Comparison of ENCODE assay signal across 21 cellular contexts in the genomic region with DNA sequence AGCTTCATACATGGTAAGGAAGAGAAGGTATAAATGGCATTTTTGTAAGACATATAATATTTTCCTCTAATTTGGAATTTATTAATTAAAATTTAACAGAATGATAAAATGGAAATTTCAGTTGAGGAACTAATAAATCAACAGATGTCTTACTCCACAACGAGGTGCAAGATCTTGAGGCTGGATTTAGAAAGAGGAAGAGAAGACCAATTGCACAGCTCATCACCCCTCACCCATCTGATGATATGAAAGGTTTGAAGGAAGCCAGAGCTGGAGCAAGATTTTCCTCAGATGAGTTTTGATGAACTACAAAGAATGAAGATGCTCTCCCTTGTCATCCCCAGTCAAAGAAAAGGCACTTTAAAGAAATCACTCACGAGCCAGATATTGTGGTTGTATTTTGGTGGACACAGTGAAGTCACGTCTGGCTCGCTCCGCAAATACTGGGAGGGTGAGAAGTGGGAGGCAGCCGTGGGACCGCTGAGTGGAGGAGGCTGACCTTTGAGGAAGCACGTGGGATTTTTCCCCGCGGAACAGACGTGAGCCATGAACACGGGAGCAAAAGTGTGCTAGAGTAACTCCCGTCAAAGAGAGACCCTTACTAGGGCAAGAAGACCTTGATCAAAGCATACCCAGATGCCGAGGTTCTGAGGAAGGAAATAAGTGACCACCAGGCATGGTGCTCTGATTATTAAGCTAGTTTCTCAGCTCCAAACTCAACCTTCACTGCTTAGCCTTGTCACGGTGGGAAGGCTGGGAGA.
A peak's percentile ranks its signal among the peaks of the same experiment; 100 is the strongest.
DNase-seq lines count a peak whose midpoint lies in the region; ATAC-seq and TF ChIP-seq lines count a peak whose summit lies in the region.
"Had no signal": no experiment of that assay in that cellular context is flagged by ENCODE, and none has a peak within 500 bp of the region (broad histone marks: within the 10 kb centered on the region; RNA-seq: fewer than 3 reads in every experiment).

No MANE protein-coding gene starts in this region.

- no peaks in the 10 kb centered on the region for H3K9me3 ChIP-seq in transverse colon
- H3K9me3 ChIP-seq: breast epithelium, gastrocnemius medialis, SJSA1 had no signal

- intact Hi-C loops in activated T-helper 2 cell treated with anti-CD3 and anti-CD28 coated beads, Interferon-gamma antibody, Interleukin-2, Interleukin-4, amounts not matched to agents 10 μg/mL and 5 μg/mL and 100 μg/mL, durations not matched to agents 14 hours and 24 hours and 36 hours (cut with micrococcal nuclease) = loop anchor here (5.0 to 10.0 kb wide), 5 partner anchors 224 to 1334 kb away; no protein-coding TSS in a partner anchor
- intact Hi-C loops in transverse colon (cut with DNase I; ENCODE audit: low total_unique reads) = loop anchor here (1.0 kb wide), 1 partner anchor 1257 kb away; no protein-coding TSS in a partner anchor

- WGBS in transverse colon (ENCODE audit: low coverage in 1 of 2), 2 donors = 74 to 77% methylated on average over 14 to 15 of the region's 15 CpGs

- H3K4me3 ChIP-seq in transverse colon = no peak overlapping the region
- H3K4me3 ChIP-seq: breast epithelium, gastrocnemius medialis, SJSA1 had no signal

- no peak for TF ChIP-seq CTCF in transverse colon (IDR thresholded peaks at IDR 0.05)

- DNase-seq in activated naive CD4-positive, alpha-beta T cell treated with anti-CD3 and anti-CD28 coated beads, Interleukin-2, amount 10 ng/mL, durations not matched to agents 7 days and 5 days = no peak
- DNase-seq in activated naive CD4-positive, alpha-beta T cell treated with Interleukin-2 at 50 U/mL for 16 hours = no peak
- peak; percentile 74 for DNase-seq in NOMO-1 treated with dmso at 0.1 percent for 144 hours (lab: John Stamatoyannopoulos, UW; ENCODE audit: unreplicated experiment)
- DNase-seq in activated T-helper 2 cell treated with anti-CD3 and anti-CD28 coated beads, Interferon-gamma antibody, Interleukin-2, Interleukin-4, amounts not matched to agents 10 μg/mL and 5 μg/mL and 100 μg/mL, durations not matched to agents 14 hours and 24 hours and 36 hours (ENCODE audit: low spot score) = no peak
- no peak for DNase-seq in stimulated activated naive CD8-positive, alpha-beta T cell treated with anti-CD3 and anti-CD28 coated beads, Interleukin-15, amount 100 ng/mL, for 72 hours
- DNase-seq in transverse colon = no peak
- DNase-seq: Caco-2, dermis blood vessel endothelial cell, EL, gastrocnemius medialis, HFFc6, left colon, NCI-H1930, NCI-H510A had no signal

- peaks cover 20% of the 10 kb centered on the region for H3K27me3 Mint-ChIP-seq in activated naive CD4-positive, alpha-beta T cell treated with anti-CD3 and anti-CD28 coated beads, Interleukin-2, amount 10 ng/mL, durations not matched to agents 7 days and 5 days
- no peaks in the 10 kb centered on the region for H3K27me3 Mint-ChIP-seq in activated T-helper 2 cell treated with anti-CD3 and anti-CD28 coated beads, Interferon-gamma antibody, Interleukin-2, Interleukin-4, amounts not matched to agents 10 μg/mL and 5 μg/mL and 100 μg/mL, durations not matched to agents 14 hours and 24 hours and 36 hours (ENCODE audit: low read depth)
- H3K27me3 Mint-ChIP-seq in stimulated activated naive CD8-positive, alpha-beta T cell treated with anti-CD3 and anti-CD28 coated beads, Interleukin-15, amount 100 ng/mL, for 72 hours = no peaks in the 10 kb centered on the region

- peaks cover 3% of the 10 kb centered on the region for H3K36me3 Mint-ChIP-seq in activated naive CD4-positive, alpha-beta T cell treated with anti-CD3 and anti-CD28 coated beads, Interleukin-2, amount 10 ng/mL, durations not matched to agents 7 days and 5 days
- peaks cover 26% of the 10 kb centered on the region for H3K36me3 Mint-ChIP-seq in activated T-helper 2 cell treated with anti-CD3 and anti-CD28 coated beads, Interferon-gamma antibody, Interleukin-2, Interleukin-4, amounts not matched to agents 10 μg/mL and 5 μg/mL and 100 μg/mL, durations not matched to agents 14 hours and 24 hours and 36 hours (ENCODE audit: low read depth)
- H3K36me3 Mint-ChIP-seq: mesothelial cell of epicardium had no signal

- H3K27ac ChIP-seq in transverse colon = no peak overlapping the region
- H3K27ac ChIP-seq: breast epithelium, gastrocnemius medialis, SJSA1 had no signal

- no peak for TF ChIP-seq POLR2A in transverse colon (IDR thresholded peaks at IDR 0.05)

- in situ Hi-C loops in transverse colon (cut with MboI; ENCODE audit: low pct_ligation_motif_present in 1 of 4, low pct_unique_long_range_greater_than_20kb in 1 of 4, low sequenced_read_pairs in 3 of 4) = loop anchor here in 3 of 4 donors (5.0 to 10.0 kb wide), 3 partner anchors 246 to 1259 kb away; a partner anchor contains a TSS

- ATAC-seq in stimulated activated naive CD8-positive, alpha-beta T cell treated with anti-CD3 and anti-CD28 coated beads, Interleukin-15, amount 100 ng/mL, for 72 hours = no peak
- no peak for ATAC-seq in GM21381 (IDR thresholded peaks at IDR 0.05; ENCODE audit: unreplicated experiment)
- no peak for ATAC-seq in HG03571 (IDR thresholded peaks at IDR 0.05; ENCODE audit: unreplicated experiment)
- ATAC-seq: activated naive CD4-positive, alpha-beta T cell treated with anti-CD3 and anti-CD28 coated beads, Interleukin-2, amount 50 U/mL, for 72 hours; gastrocnemius medialis; left colon; sciatic nerve had no signal

- H3K27me3 ChIP-seq in transverse colon = peaks cover 27% of the 10 kb centered on the region
- H3K27me3 ChIP-seq: breast epithelium, SJSA1 had no signal

- H3K27ac Mint-ChIP-seq in activated naive CD4-positive, alpha-beta T cell treated with anti-CD3 and anti-CD28 coated beads, Interleukin-2, amount 10 ng/mL, durations not matched to agents 7 days and 5 days = peak overlapping the region; percentile 30
- peak overlapping the region; percentile 99 for H3K27ac Mint-ChIP-seq in activated T-helper 2 cell treated with anti-CD3 and anti-CD28 coated beads, Interferon-gamma antibody, Interleukin-2, Interleukin-4, amounts not matched to agents 10 μg/mL and 5 μg/mL and 100 μg/mL, durations not matched to agents 14 hours and 24 hours and 36 hours
- H3K27ac Mint-ChIP-seq in stimulated activated naive CD8-positive, alpha-beta T cell treated with anti-CD3 and anti-CD28 coated beads, Interleukin-15, amount 100 ng/mL, for 72 hours = peak overlapping the region; percentile 71 to 99
- H3K27ac Mint-ChIP-seq: HFFc6, mesothelial cell of epicardium had no signal

- CTCF ChIA-PET in activated naive CD4-positive, alpha-beta T cell treated with anti-CD3 and anti-CD28 coated beads, Interleukin-2, amount 10 ng/mL, durations not matched to agents 7 days and 5 days (lab: Charles Lee) = interaction anchor here (0.7 to 4.7 kb wide), 15 partner anchors 14 to 1259 kb away, joined by 3 to 32 read pairs (median 4); no protein-coding TSS in a partner anchor

- H3K4me3 Mint-ChIP-seq in activated naive CD4-positive, alpha-beta T cell treated with anti-CD3 and anti-CD28 coated beads, Interleukin-2, amount 10 ng/mL, durations not matched to agents 7 days and 5 days = no peak overlapping the region
- H3K4me3 Mint-ChIP-seq in activated T-helper 2 cell treated with anti-CD3 and anti-CD28 coated beads, Interferon-gamma antibody, Interleukin-2, Interleukin-4, amounts not matched to agents 10 μg/mL and 5 μg/mL and 100 μg/mL, durations not matched to agents 14 hours and 24 hours and 36 hours (ENCODE audit: low read depth) = peak overlapping the region; percentile 60
- H3K4me3 Mint-ChIP-seq in stimulated activated naive CD8-positive, alpha-beta T cell treated with anti-CD3 and anti-CD28 coated beads, Interleukin-15, amount 100 ng/mL, for 72 hours = peak overlapping the region; percentile 89 to 94
- H3K4me3 Mint-ChIP-seq: HFFc6, mesothelial cell of epicardium had no signal

- H3K4me1 ChIP-seq in transverse colon = peaks cover 0 to 12% (median 0%) of the 10 kb centered on the region in 4 donors
- H3K4me1 ChIP-seq: breast epithelium, Caco-2, gastrocnemius medialis, SJSA1 had no signal

- peaks cover 44% of the 10 kb centered on the region for H3K4me1 Mint-ChIP-seq in activated naive CD4-positive, alpha-beta T cell treated with anti-CD3 and anti-CD28 coated beads, Interleukin-2, amount 10 ng/mL, durations not matched to agents 7 days and 5 days
- peaks cover 48% of the 10 kb centered on the region for H3K4me1 Mint-ChIP-seq in activated T-helper 2 cell treated with anti-CD3 and anti-CD28 coated beads, Interferon-gamma antibody, Interleukin-2, Interleukin-4, amounts not matched to agents 10 μg/mL and 5 μg/mL and 100 μg/mL, durations not matched to agents 14 hours and 24 hours and 36 hours (ENCODE audit: low read depth)
- peaks cover 50% of the 10 kb centered on the region for H3K4me1 Mint-ChIP-seq in stimulated activated naive CD8-positive, alpha-beta T cell treated with anti-CD3 and anti-CD28 coated beads, Interleukin-15, amount 100 ng/mL, for 72 hours

- no peak for TF ChIP-seq EP300 in transverse colon (IDR thresholded peaks at IDR 0.05; ENCODE audit: low read depth)

- H3K9me3 Mint-ChIP-seq in activated naive CD4-positive, alpha-beta T cell treated with anti-CD3 and anti-CD28 coated beads, Interleukin-2, amount 10 ng/mL, durations not matched to agents 7 days and 5 days = peaks cover 9% of the 10 kb centered on the region
- peaks cover 13% of the 10 kb centered on the region for H3K9me3 Mint-ChIP-seq in activated T-helper 2 cell treated with anti-CD3 and anti-CD28 coated beads, Interferon-gamma antibody, Interleukin-2, Interleukin-4, amounts not matched to agents 10 μg/mL and 5 μg/mL and 100 μg/mL, durations not matched to agents 14 hours and 24 hours and 36 hours
- H3K9me3 Mint-ChIP-seq in stimulated activated naive CD8-positive, alpha-beta T cell treated with anti-CD3 and anti-CD28 coated beads, Interleukin-15, amount 100 ng/mL, for 72 hours = peaks cover 3 to 7% of the 10 kb centered on the region in 2 donors
- H3K9me3 Mint-ChIP-seq: HFFc6 had no signal

- no peaks in the 10 kb centered on the region for H3K36me3 ChIP-seq in transverse colon
- H3K36me3 ChIP-seq: breast epithelium, gastrocnemius medialis, SJSA1 had no signal

Comparison
In these comparisons a context has a peak if more than half of its experiments do, and no peak if none do; other contexts are left out.
1. H3K27ac Mint-ChIP-seq: peak in every context shown above with its lines; median percentile 99 in activated T-helper 2 cell treated with anti-CD3 and anti-CD28 coated beads, Interferon-gamma antibody, Interleukin-2, Interleukin-4, amounts not matched to agents 10 μg/mL and 5 μg/mL and 100 μg/mL, durations not matched to agents 14 hours and 24 hours and 36 hours; 85 in stimulated activated naive CD8-positive, alpha-beta T cell treated with anti-CD3 and anti-CD28 coated beads, Interleukin-15, amount 100 ng/mL, for 72 hours; 30 in activated naive CD4-positive, alpha-beta T cell treated with anti-CD3 and anti-CD28 coated beads, Interleukin-2, amount 10 ng/mL, durations not matched to agents 7 days and 5 days.